In genomic region chr12:103800252-103800771, GRCh38 we compare ENCODE assay signal across 8 cellular contexts. TPM values are rescaled to one million over a fixed set of nuclear protein-coding genes. Genes with fewer than 3 reads are reported as not detected.
DNase-seq lines count a peak whose midpoint lies in the region; ATAC-seq and TF ChIP-seq lines count a peak whose summit lies in the region.

No MANE protein-coding gene starts in this region.

- H3K9me3 Mint-ChIP-seq in CD14-positive monocyte: peaks cover 0 to 6% (median 3%) of the 10 kb centered on the region in 7 donors

- H3K9me3 ChIP-seq in OCI-LY7 (ENCODE audit: low read length): no peaks in the 10 kb centered on the region

- peaks cover 12 to 20% of the 10 kb centered on the region in 2 donors for H3K36me3 Mint-ChIP-seq in CD14-positive monocyte

- BruUV-seq in OCI-LY7 (replicated peaks; lab: Mats Ljungman, UMichigan): no TSS peak

- H3K4me2 ChIP-seq in OCI-LY7 (ENCODE audit: low read length): no peak overlapping the region

- peaks cover 0 to 3% (median 2%) of the 10 kb centered on the region in 3 donors for H3K27me3 Mint-ChIP-seq in CD14-positive monocyte (ENCODE audit: low read depth in 3 of 3)

- intact Hi-C loops in CD14-positive monocyte (cut with micrococcal nuclease): loop anchor here in 1 of 2 donors (5.0 kb wide), 1 partner anchor 42 kb away; the partner anchor contains the start of gene NT5DC3
- intact Hi-C loops in OCI-LY7 (cut with micrococcal nuclease; ENCODE audit: unreplicated experiment): no loop called here

- H3K4me1 Mint-ChIP-seq in CD14-positive monocyte: peaks cover 51% of the 10 kb centered on the region

- CTCF ChIA-PET in OCI-LY7 (lab: Charles Lee; ENCODE audit: unreplicated experiment): no interaction called here

- H3K9me2 ChIP-seq in OCI-LY7 (ENCODE audit: insufficient read depth, low read length): no peaks in the 10 kb centered on the region

- no peaks in the 10 kb centered on the region for H3K79me2 ChIP-seq in OCI-LY7 (ENCODE audit: insufficient read depth, low read depth, low read length)

- DNase-seq in CD14-positive monocyte (ENCODE audit: low spot score) (no peak), NCI-H226 (peak; percentile 59), erythroblast (lab: John Stamatoyannopoulos, UW) (peak; percentile 67 to 88), nucleus accumbens (lab: John Stamatoyannopoulos, UW) (peak in 44 of 56 donors; percentile 1 to 75 (median 28)), OCI-LY7 (ENCODE audit: low spot score) (no peak), hepatic stellate cell (ENCODE audit: low spot score) (no peak), kidney glomerular epithelial cell (lab: John Stamatoyannopoulos, UW) (no peak)

- H3K4me3 ChIP-seq in OCI-LY7 (ENCODE audit: low read depth, low read length, poor library complexity, severe bottlenecking): no peak overlapping the region

- TF ChIP-seq POLR2A in erythroblast (IDR thresholded peaks at IDR 0.05; ENCODE audit: low read length): no peak

- POLR2A ChIA-PET in OCI-LY7 (lab: Charles Lee): no interaction called here

- ATAC-seq in GM19463 (IDR thresholded peaks at IDR 0.05; ENCODE audit: unreplicated experiment): no peak

- no peaks in the 10 kb centered on the region for H3K4me1 ChIP-seq in OCI-LY7 (ENCODE audit: insufficient read depth, low read length, poor library complexity, severe bottlenecking)

- peak overlapping the region; percentile 79 to 94 (median 88) for H3K27ac Mint-ChIP-seq in CD14-positive monocyte

- H3K36me3 ChIP-seq in OCI-LY7 (ENCODE audit: insufficient read depth, low read length): 0 out of 2 replicates have a peak, but pooled peaks cover 6% of the 10 kb centered on the region

- no peak overlapping the region for H3K27ac ChIP-seq in OCI-LY7 (ENCODE audit: low read depth, low read length, poor library complexity, severe bottlenecking)

- peak overlapping the region; percentile 43 to 70 for H3K4me3 Mint-ChIP-seq in CD14-positive monocyte

- no peaks in the 10 kb centered on the region for H4K20me1 ChIP-seq in OCI-LY7 (ENCODE audit: insufficient read depth, low read length)

- no peak overlapping the region for H2AFZ ChIP-seq in OCI-LY7 (ENCODE audit: low read length)

- TF ChIP-seq CTCF in CD14-positive monocyte (IDR thresholded peaks at IDR 0.05) (no peak), OCI-LY7 (conservative IDR thresholded peaks at IDR 0.05; ENCODE audit: low read length) (no peak)

RNA-seq across cellular contexts. Expression of gene NT5DC3, which starts 40.7 kb away (rescaled TPM):
- polyA plus RNA-seq in CD14-positive monocyte: under 1 TPM; 0.27 to 0.93 TPM
- total RNA-seq in OCI-LY7 (2014; rRNA removed; shearing (Covaris generic)): 4.6 and 4.7 TPM in 2 replicates
- 6.2 and 7.5 TPM in 2 replicates for total RNA-seq in OCI-LY7 (2022)

Comparison
In these comparisons a context has a peak if more than half of its experiments do, and no peak if none do; other contexts are left out.
1. DNase-seq: peak in NCI-H226 (single experiment), erythroblast (2 of 2) and nucleus accumbens (44 of 56); none in CD14-positive monocyte (single experiment), OCI-LY7 (single experiment), hepatic stellate cell (single experiment) and kidney glomerular epithelial cell (single experiment).